28 cellular contexts compared by ENCODE assay signal in the genomic region with DNA sequence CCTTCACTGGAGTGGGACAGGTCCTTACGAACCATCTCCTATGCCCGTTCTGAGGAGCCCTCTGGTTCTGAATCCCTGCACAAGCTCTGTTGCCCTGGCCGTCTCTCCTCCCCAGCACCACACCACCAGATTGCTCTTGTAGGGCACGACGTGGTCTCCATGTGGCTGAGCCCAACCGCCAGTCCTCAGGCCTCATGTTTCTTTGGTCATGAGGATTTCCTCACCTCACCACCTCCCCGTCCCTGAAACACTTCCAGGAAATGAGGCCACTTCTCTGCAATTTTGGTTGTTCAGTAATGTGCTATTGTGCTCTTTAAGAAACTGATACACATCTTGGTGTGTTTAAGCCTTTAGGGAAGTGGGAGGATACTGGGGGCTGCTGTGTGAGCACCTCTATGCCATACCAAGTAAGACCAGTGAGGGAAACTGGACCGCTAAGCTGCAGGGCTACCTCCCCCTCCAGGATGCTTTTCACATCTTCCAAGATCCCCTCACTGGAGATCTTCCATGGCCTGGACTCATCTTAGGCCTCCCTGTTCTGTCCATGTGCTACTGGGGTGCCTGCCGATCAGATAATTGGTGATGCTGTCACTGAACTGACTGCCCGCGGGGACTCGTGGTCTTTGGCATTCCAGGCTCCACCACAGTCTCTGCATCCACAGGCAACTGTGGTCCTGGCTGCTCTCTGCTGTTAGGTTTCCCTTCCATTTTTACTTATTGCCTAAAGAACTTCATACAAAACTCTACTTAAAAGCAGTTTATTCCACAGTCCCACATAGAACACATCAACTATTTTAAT. TPM values are rescaled to one million over a fixed set of nuclear protein-coding genes. Genes with fewer than 3 reads are reported as not detected.
DNase-seq lines count a peak whose midpoint lies in the region; ATAC-seq and TF ChIP-seq lines count a peak whose summit lies in the region.
"Had no signal": no experiment of that assay in that cellular context is flagged by ENCODE, and none has a peak within 500 bp of the region (broad histone marks: within the 10 kb centered on the region; RNA-seq: fewer than 3 reads in every experiment).

No MANE protein-coding gene starts in this region.

- in situ Hi-C loops in KBM-7 (cut with MboI; ENCODE audit: low pct_unique_long_range_greater_than_20kb, low sequenced_read_pairs), result no loop called here

- H3K27ac Mint-ChIP-seq in activated naive CD8-positive, alpha-beta T cell treated with anti-CD3 and anti-CD28 coated beads, Interleukin-2, amount 10 ng/mL, durations not matched to agents 7 days and 5 days, result peak overlapping the region; percentile 18
- no peak overlapping the region for H3K27ac Mint-ChIP-seq in activated naive CD8-positive, alpha-beta T cell treated with anti-CD3 and anti-CD28 coated beads for 36 hours
- H3K27ac Mint-ChIP-seq in T-helper 1 cell treated with Interleukin-12 subunit alpha and Interleukin-12 subunit beta and Interleukin-4 antibody, amounts not matched to agents 30 μg/mL and 1 μg/mL, for 36 hours, result peak overlapping the region; percentile 28
- H3K27ac Mint-ChIP-seq in stimulated activated effector memory CD8-positive, alpha-beta T cell treated with anti-CD3 and anti-CD28 coated beads, Interleukin-12 subunit alpha, Interleukin-12 subunit beta, amount 100 ng/mL, for 72 hours, result peak overlapping the region; percentile 23
- H3K27ac Mint-ChIP-seq in osteocyte (ENCODE audit: unreplicated experiment), result no peak overlapping the region
- H3K27ac Mint-ChIP-seq: activated naive CD4-positive, alpha-beta T cell treated with anti-CD3 and anti-CD28 coated beads for 36 hours; activated T-cell treated with anti-CD3 and anti-CD28 coated beads, Interleukin-2, amount 50 U/mL, for 72 hours; progenitor cell of endocrine pancreas had no signal

- H3K9me3 Mint-ChIP-seq in activated naive CD8-positive, alpha-beta T cell treated with anti-CD3 and anti-CD28 coated beads, Interleukin-2, amount 10 ng/mL, durations not matched to agents 7 days and 5 days, result no peaks in the 10 kb centered on the region
- no peaks in the 10 kb centered on the region for H3K9me3 Mint-ChIP-seq in activated naive CD8-positive, alpha-beta T cell treated with anti-CD3 and anti-CD28 coated beads for 36 hours
- no peaks in the 10 kb centered on the region for H3K9me3 Mint-ChIP-seq in T-helper 1 cell treated with Interleukin-12 subunit alpha and Interleukin-12 subunit beta and Interleukin-4 antibody, amounts not matched to agents 30 μg/mL and 1 μg/mL, for 36 hours
- no peaks in the 10 kb centered on the region for H3K9me3 Mint-ChIP-seq in stimulated activated effector memory CD8-positive, alpha-beta T cell treated with anti-CD3 and anti-CD28 coated beads, Interleukin-12 subunit alpha, Interleukin-12 subunit beta, amount 100 ng/mL, for 72 hours
- no peaks in the 10 kb centered on the region for H3K9me3 Mint-ChIP-seq in osteocyte (ENCODE audit: unreplicated experiment)
- H3K9me3 Mint-ChIP-seq: activated naive CD4-positive, alpha-beta T cell treated with anti-CD3 and anti-CD28 coated beads for 36 hours; activated T-cell treated with anti-CD3 and anti-CD28 coated beads, Interleukin-2, amount 50 U/mL, for 72 hours had no signal

- peaks cover 2% of the 10 kb centered on the region for H3K27me3 Mint-ChIP-seq in activated naive CD8-positive, alpha-beta T cell treated with anti-CD3 and anti-CD28 coated beads, Interleukin-2, amount 10 ng/mL, durations not matched to agents 7 days and 5 days
- H3K27me3 Mint-ChIP-seq in activated naive CD8-positive, alpha-beta T cell treated with anti-CD3 and anti-CD28 coated beads for 36 hours, result no peaks in the 10 kb centered on the region
- H3K27me3 Mint-ChIP-seq in T-helper 1 cell treated with Interleukin-12 subunit alpha and Interleukin-12 subunit beta and Interleukin-4 antibody, amounts not matched to agents 30 μg/mL and 1 μg/mL, for 36 hours (ENCODE audit: low read depth), result no peaks in the 10 kb centered on the region
- H3K27me3 Mint-ChIP-seq in osteocyte (ENCODE audit: unreplicated experiment), result peaks cover 11% of the 10 kb centered on the region
- H3K27me3 Mint-ChIP-seq: brain, progenitor cell of endocrine pancreas had no signal

- no peak for TF ChIP-seq CTCF in osteocyte (IDR thresholded peaks at IDR 0.05)

- no peaks in the 10 kb centered on the region for H3K36me3 Mint-ChIP-seq in activated naive CD8-positive, alpha-beta T cell treated with anti-CD3 and anti-CD28 coated beads, Interleukin-2, amount 10 ng/mL, durations not matched to agents 7 days and 5 days
- H3K36me3 Mint-ChIP-seq in activated naive CD8-positive, alpha-beta T cell treated with anti-CD3 and anti-CD28 coated beads for 36 hours, result no peaks in the 10 kb centered on the region
- no peaks in the 10 kb centered on the region for H3K36me3 Mint-ChIP-seq in T-helper 1 cell treated with Interleukin-12 subunit alpha and Interleukin-12 subunit beta and Interleukin-4 antibody, amounts not matched to agents 30 μg/mL and 1 μg/mL, for 36 hours (ENCODE audit: low read depth)
- no peaks in the 10 kb centered on the region for H3K36me3 Mint-ChIP-seq in stimulated activated effector memory CD8-positive, alpha-beta T cell treated with anti-CD3 and anti-CD28 coated beads, Interleukin-12 subunit alpha, Interleukin-12 subunit beta, amount 100 ng/mL, for 72 hours
- no peaks in the 10 kb centered on the region for H3K36me3 Mint-ChIP-seq in osteocyte (ENCODE audit: unreplicated experiment)
- H3K36me3 Mint-ChIP-seq: brain had no signal

- peak overlapping the region; percentile 52 for H3K4me3 Mint-ChIP-seq in activated naive CD8-positive, alpha-beta T cell treated with anti-CD3 and anti-CD28 coated beads, Interleukin-2, amount 10 ng/mL, durations not matched to agents 7 days and 5 days
- no peak overlapping the region for H3K4me3 Mint-ChIP-seq in activated naive CD8-positive, alpha-beta T cell treated with anti-CD3 and anti-CD28 coated beads for 36 hours
- H3K4me3 Mint-ChIP-seq in T-helper 1 cell treated with Interleukin-12 subunit alpha and Interleukin-12 subunit beta and Interleukin-4 antibody, amounts not matched to agents 30 μg/mL and 1 μg/mL, for 36 hours, result no peak overlapping the region
- H3K4me3 Mint-ChIP-seq in stimulated activated effector memory CD8-positive, alpha-beta T cell treated with anti-CD3 and anti-CD28 coated beads, Interleukin-12 subunit alpha, Interleukin-12 subunit beta, amount 100 ng/mL, for 72 hours, result no peak overlapping the region
- no peak overlapping the region for H3K4me3 Mint-ChIP-seq in osteocyte (ENCODE audit: unreplicated experiment)
- H3K4me3 Mint-ChIP-seq: activated naive CD4-positive, alpha-beta T cell treated with anti-CD3 and anti-CD28 coated beads for 36 hours; activated T-cell treated with anti-CD3 and anti-CD28 coated beads, Interleukin-2, amount 50 U/mL, for 72 hours; brain had no signal

- peaks cover 28% of the 10 kb centered on the region for H3K4me1 Mint-ChIP-seq in activated naive CD8-positive, alpha-beta T cell treated with anti-CD3 and anti-CD28 coated beads, Interleukin-2, amount 10 ng/mL, durations not matched to agents 7 days and 5 days
- peaks cover 9% of the 10 kb centered on the region for H3K4me1 Mint-ChIP-seq in activated naive CD8-positive, alpha-beta T cell treated with anti-CD3 and anti-CD28 coated beads for 36 hours
- H3K4me1 Mint-ChIP-seq in T-helper 1 cell treated with Interleukin-12 subunit alpha and Interleukin-12 subunit beta and Interleukin-4 antibody, amounts not matched to agents 30 μg/mL and 1 μg/mL, for 36 hours (ENCODE audit: low read depth), result peaks cover 18% of the 10 kb centered on the region
- peaks cover 20% of the 10 kb centered on the region for H3K4me1 Mint-ChIP-seq in stimulated activated effector memory CD8-positive, alpha-beta T cell treated with anti-CD3 and anti-CD28 coated beads, Interleukin-12 subunit alpha, Interleukin-12 subunit beta, amount 100 ng/mL, for 72 hours
- no peaks in the 10 kb centered on the region for H3K4me1 Mint-ChIP-seq in osteocyte (ENCODE audit: unreplicated experiment)

- peak; percentile 71 for ATAC-seq in activated naive CD8-positive, alpha-beta T cell treated with anti-CD3 and anti-CD28 coated beads, Interleukin-2, amount 10 ng/mL, durations not matched to agents 7 days and 5 days (ENCODE audit: low read depth)
- peak; percentile 39 for ATAC-seq in stimulated activated effector memory CD8-positive, alpha-beta T cell treated with anti-CD3 and anti-CD28 coated beads, Interleukin-12 subunit alpha, Interleukin-12 subunit beta, amount 100 ng/mL, for 72 hours
- ATAC-seq in GM19452 (IDR thresholded peaks at IDR 0.05; ENCODE audit: unreplicated experiment), result no peak
- ATAC-seq: activated T-cell treated with anti-CD3 and anti-CD28 coated beads, Interleukin-2, amount 50 U/mL, for 72 hours; esophagus mucosa; left lobe of liver; right lobe of liver had no signal

- DNase-seq in activated naive CD8-positive, alpha-beta T cell treated with anti-CD3 and anti-CD28 coated beads, Interleukin-2, amount 10 ng/mL, durations not matched to agents 7 days and 5 days, result peak; percentile 60
- DNase-seq in activated naive CD8-positive, alpha-beta T cell treated with anti-CD3 and anti-CD28 coated beads for 36 hours, result no peak
- DNase-seq in KBM-7 (peak; percentile 29), osteocyte (ENCODE audit: extremely low spot score, unreplicated experiment) (no peak)
- no peak for DNase-seq in stimulated activated effector memory CD8-positive, alpha-beta T cell treated with anti-CD3 and anti-CD28 coated beads, Interleukin-12 subunit alpha, Interleukin-12 subunit beta, amount 100 ng/mL, for 72 hours (ENCODE audit: low spot score in 2 of 2)
- DNase-seq: activated naive CD4-positive, alpha-beta T cell treated with anti-CD3 and anti-CD28 coated beads for 36 hours; activated T-cell treated with anti-CD3 and anti-CD28 coated beads, Interleukin-2, amount 50 U/mL, for 72 hours; amniotic stem cell; C1 segment of cervical spinal cord; COR-L47; dermis blood vessel endothelial cell; glutamatergic neuron; mesendoderm; NCI-H1105; NCI-H1930; NCI-H2171 treated with DMSO at 0.1 percent for 48 hours; NCI-H510A; right lobe of liver; stimulated activated CD4-positive, alpha-beta T cell treated with anti-CD3 and anti-CD28 coated beads, Interleukin-2, amount 100 ng/mL, for 48 hours had no signal

- POLR2A ChIA-PET in activated naive CD8-positive, alpha-beta T cell treated with anti-CD3 and anti-CD28 coated beads, Interleukin-2, amount 10 ng/mL, durations not matched to agents 7 days and 5 days (lab: Charles Lee), result no interaction called here

RNA-seq across cellular contexts. Expression of a gene that starts 21.9 kb away (rescaled TPM):
- total RNA-seq in activated naive CD8-positive, alpha-beta T cell treated with anti-CD3 and anti-CD28 coated beads, Interleukin-2, amount 10 ng/mL, durations not matched to agents 7 days and 5 days, result under 1 TPM; 0.69 to 0.79 TPM
- total RNA-seq in activated naive CD8-positive, alpha-beta T cell treated with anti-CD3 and anti-CD28 coated beads for 36 hours, result not detected
- total RNA-seq in osteocyte, result 0.43 TPM in 1 of 2 replicates, not detected in the other

RNA-seq across cellular contexts. Expression of a gene that starts 30.1 kb away (rescaled TPM):
- not detected for total RNA-seq in activated naive CD8-positive, alpha-beta T cell treated with anti-CD3 and anti-CD28 coated beads, Interleukin-2, amount 10 ng/mL, durations not matched to agents 7 days and 5 days
- total RNA-seq in activated naive CD8-positive, alpha-beta T cell treated with anti-CD3 and anti-CD28 coated beads for 36 hours, result not detected
- not detected in 2 replicates for total RNA-seq in osteocyte
- total RNA-seq: activated naive CD4-positive, alpha-beta T cell treated with anti-CD3 and anti-CD28 coated beads for 36 hours; activated T-cell treated with anti-CD3 and anti-CD28 coated beads, Interleukin-2, amount 50 U/mL, for 72 hours; dermis blood vessel endothelial cell; esophagus mucosa; fibroblast of villous mesenchyme; left lobe of liver; OCI-LY7; progenitor cell of endocrine pancreas; right lobe of liver; tibial nerve had no signal

Comparison
In these comparisons a context has a peak if more than half of its experiments do, and no peak if none do; other contexts are left out.
1. DNase-seq: peak in activated naive CD8-positive, alpha-beta T cell treated with anti-CD3 and anti-CD28 coated beads, Interleukin-2, amount 10 ng/mL, durations not matched to agents 7 days and 5 days (single experiment) and KBM-7 (single experiment); none in activated naive CD8-positive, alpha-beta T cell treated with anti-CD3 and anti-CD28 coated beads for 36 hours (single experiment), stimulated activated effector memory CD8-positive, alpha-beta T cell treated with anti-CD3 and anti-CD28 coated beads, Interleukin-12 subunit alpha, Interleukin-12 subunit beta, amount 100 ng/mL, for 72 hours (0 of 2) and osteocyte (single experiment).
2. H3K27ac Mint-ChIP-seq: peak in activated naive CD8-positive, alpha-beta T cell treated with anti-CD3 and anti-CD28 coated beads, Interleukin-2, amount 10 ng/mL, durations not matched to agents 7 days and 5 days (single experiment), T-helper 1 cell treated with Interleukin-12 subunit alpha and Interleukin-12 subunit beta and Interleukin-4 antibody, amounts not matched to agents 30 μg/mL and 1 μg/mL, for 36 hours (single experiment) and stimulated activated effector memory CD8-positive, alpha-beta T cell treated with anti-CD3 and anti-CD28 coated beads, Interleukin-12 subunit alpha, Interleukin-12 subunit beta, amount 100 ng/mL, for 72 hours (single experiment); none in activated naive CD8-positive, alpha-beta T cell treated with anti-CD3 and anti-CD28 coated beads for 36 hours (single experiment) and osteocyte (single experiment).